In the genomic region with DNA sequence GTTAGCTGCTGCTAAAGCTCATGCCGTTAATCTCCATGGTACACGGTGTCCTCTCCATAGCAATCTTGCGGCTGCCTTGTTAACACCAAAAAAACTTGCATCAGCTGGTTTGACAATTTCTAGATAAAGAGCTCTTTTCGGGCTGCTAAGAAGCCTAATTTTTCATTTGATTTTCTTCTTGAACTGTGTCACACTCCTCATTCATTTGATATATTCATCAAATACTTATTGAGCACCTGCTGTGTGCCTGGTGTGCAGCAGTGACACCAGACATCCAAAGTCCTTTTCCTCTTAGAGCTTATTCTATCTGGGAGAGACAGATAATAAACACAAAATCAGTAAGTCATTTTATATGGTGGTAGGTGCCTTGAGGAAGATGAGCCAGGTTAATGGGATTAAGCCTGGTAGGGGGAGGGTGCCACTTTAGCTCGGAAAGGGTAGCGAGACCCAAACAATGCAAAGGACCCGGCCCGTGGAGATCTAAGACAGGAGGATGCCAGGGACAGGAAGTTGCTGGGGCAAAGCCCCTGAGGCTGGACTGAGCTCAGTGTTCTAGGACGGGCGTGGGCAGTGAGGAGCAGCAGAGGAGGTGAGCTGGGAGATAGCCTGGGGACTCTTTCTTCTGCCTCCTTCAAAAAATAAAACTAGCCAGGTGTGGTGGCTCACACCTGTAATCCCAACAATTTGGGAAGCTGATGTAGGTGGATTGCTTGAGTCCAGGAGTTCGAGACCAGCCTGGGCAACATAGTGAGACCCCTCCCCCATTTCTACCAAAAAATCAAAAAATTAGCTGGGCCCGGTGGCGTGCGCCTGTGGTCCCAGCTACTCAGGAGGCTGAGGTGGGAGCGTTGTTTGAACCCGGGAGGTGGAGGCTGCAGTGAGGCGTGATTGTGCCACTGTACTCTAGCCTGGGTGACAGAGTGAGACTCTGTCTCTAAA, we compare ENCODE assay signal across 1 cellular context.
TF ChIP-seq lines count a peak whose summit lies in the region.

No MANE protein-coding gene starts in this region.

TF ChIP-seq in HEK293, 187 proteins besides CTCF, POLR2A, EP300 and RAD21 (continued from another document and continues in another):
- TF ChIP-seq ZNF112 (tag by site-specific recombination; IDR thresholded peaks at IDR 0.05) (no peak), YY1 (tag by site-specific recombination; IDR thresholded peaks at IDR 0.05) (no peak), ZNF514 (tag by site-specific recombination; IDR thresholded peaks at IDR 0.05) (no peak), ZNF48 (tag by site-specific recombination; IDR thresholded peaks at IDR 0.05) (no peak), ZNF548 (tag by site-specific recombination; IDR thresholded peaks at IDR 0.05) (no peak), ZNF776 (tag by site-specific recombination; IDR thresholded peaks at IDR 0.05; ENCODE audit: borderline replicate concordance) (no peak), REPIN1 (tag by site-specific recombination; IDR thresholded peaks at IDR 0.05; ENCODE audit: low read depth) (no peak), RBAK (tag by site-specific recombination; IDR thresholded peaks at IDR 0.05) (no peak), ZNF544 (tag by site-specific recombination; IDR thresholded peaks at IDR 0.05) (no peak), IKZF3 (tag by site-specific recombination; IDR thresholded peaks at IDR 0.05) (no peak), ZSCAN16 (tag by site-specific recombination; IDR thresholded peaks at IDR 0.05) (no peak), ZNF529 (tag by site-specific recombination; IDR thresholded peaks at IDR 0.05; ENCODE audit: insufficient replicate concordance) (no peak), PRDM1 (tag by site-specific recombination; IDR thresholded peaks at IDR 0.05) (no peak), ZNF223 (tag by site-specific recombination; IDR thresholded peaks at IDR 0.05) (no peak), ZNF335 (tag by site-specific recombination; conservative IDR thresholded peaks at IDR 0.05) (peak; percentile 12; the same call in 1 of the 2 replicates), KLF7 (tag by site-specific recombination; IDR thresholded peaks at IDR 0.05; ENCODE audit: borderline replicate concordance) (no peak), KLF8 (tag by site-specific recombination; IDR thresholded peaks at IDR 0.05) (no peak), ZNF146 (tag by site-specific recombination; IDR thresholded peaks at IDR 0.05) (no peak), ZNF114 (tag by site-specific recombination; IDR thresholded peaks at IDR 0.05) (no peak), SP7 (tag by site-specific recombination; IDR thresholded peaks at IDR 0.05) (no peak), ZNF426 (tag by site-specific recombination; IDR thresholded peaks at IDR 0.05) (no peak), ZNF184 (tag by site-specific recombination; IDR thresholded peaks at IDR 0.05) (no peak), ZNF660 (tag by site-specific recombination; IDR thresholded peaks at IDR 0.05) (no peak; the same call in 1 of the 2 replicates), ZNF558 (tag by site-specific recombination; IDR thresholded peaks at IDR 0.05) (peak; percentile 27; the same call in 1 of the 2 replicates), ZNF658 (tag by site-specific recombination; IDR thresholded peaks at IDR 0.05) (no peak), MYNN (tag by site-specific recombination; IDR thresholded peaks at IDR 0.05; ENCODE audit: borderline replicate concordance) (no peak), ZNF654 (tag by site-specific recombination; IDR thresholded peaks at IDR 0.05; ENCODE audit: low read depth) (no peak), ZNF624 (tag by site-specific recombination; IDR thresholded peaks at IDR 0.05) (no peak), ZSCAN30 (tag by site-specific recombination; IDR thresholded peaks at IDR 0.05) (no peak), BCL11A (tag by site-specific recombination; IDR thresholded peaks at IDR 0.05; ENCODE audit: low read depth) (no peak), ZNF76 (tag by site-specific recombination; IDR thresholded peaks at IDR 0.05; ENCODE audit: borderline replicate concordance, low read depth) (no peak), ZSCAN23 (tag by site-specific recombination; IDR thresholded peaks at IDR 0.05) (no peak), MEIS1 (CRISPR knock-in tag; IDR thresholded peaks at IDR 0.05; ENCODE audit: borderline replicate concordance) (no peak), ZBTB7A (tag by site-specific recombination; IDR thresholded peaks at IDR 0.05; ENCODE audit: low read depth) (no peak), ZNF16 (tag by site-specific recombination; IDR thresholded peaks at IDR 0.05; ENCODE audit: low read depth) (no peak), KLF1 (tag by site-specific recombination; IDR thresholded peaks at IDR 0.05) (no peak), SP2 (tag by site-specific recombination; IDR thresholded peaks at IDR 0.05) (no peak), EGR2 (tag by site-specific recombination; IDR thresholded peaks at IDR 0.05; ENCODE audit: low read depth) (0 out of 2 replicates have a peak, but pooled peaks have one; percentile 19), ZNF10 (tag by site-specific recombination; IDR thresholded peaks at IDR 0.05) (no peak), ZNF433 (tag by site-specific recombination; IDR thresholded peaks at IDR 0.05; ENCODE audit: low read depth) (no peak), ZNF23 (tag by site-specific recombination; IDR thresholded peaks at IDR 0.05; ENCODE audit: borderline replicate concordance) (no peak)
- TF ChIP-seq, protein P1, sequence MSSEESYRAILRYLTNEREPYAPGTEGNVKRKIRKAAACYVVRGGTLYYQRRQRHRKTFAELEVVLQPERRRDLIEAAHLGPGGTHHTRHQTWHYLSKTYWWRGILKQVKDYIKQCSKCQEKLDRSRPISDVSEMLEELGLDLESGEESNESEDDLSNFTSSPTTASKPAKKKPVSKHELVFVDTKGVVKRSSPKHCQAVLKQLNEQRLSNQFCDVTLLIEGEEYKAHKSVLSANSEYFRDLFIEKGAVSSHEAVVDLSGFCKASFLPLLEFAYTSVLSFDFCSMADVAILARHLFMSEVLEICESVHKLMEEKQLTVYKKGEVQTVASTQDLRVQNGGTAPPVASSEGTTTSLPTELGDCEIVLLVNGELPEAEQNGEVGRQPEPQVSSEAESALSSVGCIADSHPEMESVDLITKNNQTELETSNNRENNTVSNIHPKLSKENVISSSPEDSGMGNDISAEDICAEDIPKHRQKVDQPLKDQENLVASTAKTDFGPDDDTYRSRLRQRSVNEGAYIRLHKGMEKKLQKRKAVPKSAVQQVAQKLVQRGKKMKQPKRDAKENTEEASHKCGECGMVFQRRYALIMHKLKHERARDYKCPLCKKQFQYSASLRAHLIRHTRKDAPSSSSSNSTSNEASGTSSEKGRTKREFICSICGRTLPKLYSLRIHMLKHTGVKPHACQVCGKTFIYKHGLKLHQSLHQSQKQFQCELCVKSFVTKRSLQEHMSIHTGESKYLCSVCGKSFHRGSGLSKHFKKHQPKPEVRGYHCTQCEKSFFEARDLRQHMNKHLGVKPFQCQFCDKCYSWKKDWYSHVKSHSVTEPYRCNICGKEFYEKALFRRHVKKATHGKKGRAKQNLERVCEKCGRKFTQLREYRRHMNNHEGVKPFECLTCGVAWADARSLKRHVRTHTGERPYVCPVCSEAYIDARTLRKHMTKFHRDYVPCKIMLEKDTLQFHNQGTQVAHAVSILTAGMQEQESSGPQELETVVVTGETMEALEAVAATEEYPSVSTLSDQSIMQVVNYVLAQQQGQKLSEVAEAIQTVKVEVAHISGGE (tag by site-specific recombination; conservative IDR thresholded peaks at IDR 0.05; ENCODE audit: low read depth) = no peak
- TF ChIP-seq, protein P2, sequence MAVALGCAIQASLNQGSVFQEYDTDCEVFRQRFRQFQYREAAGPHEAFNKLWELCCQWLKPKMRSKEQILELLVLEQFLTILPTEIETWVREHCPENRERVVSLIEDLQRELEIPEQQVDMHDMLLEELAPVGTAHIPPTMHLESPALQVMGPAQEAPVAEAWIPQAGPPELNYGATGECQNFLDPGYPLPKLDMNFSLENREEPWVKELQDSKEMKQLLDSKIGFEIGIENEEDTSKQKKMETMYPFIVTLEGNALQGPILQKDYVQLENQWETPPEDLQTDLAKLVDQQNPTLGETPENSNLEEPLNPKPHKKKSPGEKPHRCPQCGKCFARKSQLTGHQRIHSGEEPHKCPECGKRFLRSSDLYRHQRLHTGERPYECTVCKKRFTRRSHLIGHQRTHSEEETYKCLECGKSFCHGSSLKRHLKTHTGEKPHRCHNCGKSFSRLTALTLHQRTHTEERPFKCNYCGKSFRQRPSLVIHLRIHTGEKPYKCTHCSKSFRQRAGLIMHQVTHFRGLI (tag by site-specific recombination; IDR thresholded peaks at IDR 0.05) = no peak
- TF ChIP-seq, protein P3, sequence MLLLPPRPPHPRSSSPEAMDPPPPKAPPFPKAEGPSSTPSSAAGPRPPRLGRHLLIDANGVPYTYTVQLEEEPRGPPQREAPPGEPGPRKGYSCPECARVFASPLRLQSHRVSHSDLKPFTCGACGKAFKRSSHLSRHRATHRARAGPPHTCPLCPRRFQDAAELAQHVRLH (tag by site-specific recombination; IDR thresholded peaks at IDR 0.05) = no peak
- TF ChIP-seq, protein P4, sequence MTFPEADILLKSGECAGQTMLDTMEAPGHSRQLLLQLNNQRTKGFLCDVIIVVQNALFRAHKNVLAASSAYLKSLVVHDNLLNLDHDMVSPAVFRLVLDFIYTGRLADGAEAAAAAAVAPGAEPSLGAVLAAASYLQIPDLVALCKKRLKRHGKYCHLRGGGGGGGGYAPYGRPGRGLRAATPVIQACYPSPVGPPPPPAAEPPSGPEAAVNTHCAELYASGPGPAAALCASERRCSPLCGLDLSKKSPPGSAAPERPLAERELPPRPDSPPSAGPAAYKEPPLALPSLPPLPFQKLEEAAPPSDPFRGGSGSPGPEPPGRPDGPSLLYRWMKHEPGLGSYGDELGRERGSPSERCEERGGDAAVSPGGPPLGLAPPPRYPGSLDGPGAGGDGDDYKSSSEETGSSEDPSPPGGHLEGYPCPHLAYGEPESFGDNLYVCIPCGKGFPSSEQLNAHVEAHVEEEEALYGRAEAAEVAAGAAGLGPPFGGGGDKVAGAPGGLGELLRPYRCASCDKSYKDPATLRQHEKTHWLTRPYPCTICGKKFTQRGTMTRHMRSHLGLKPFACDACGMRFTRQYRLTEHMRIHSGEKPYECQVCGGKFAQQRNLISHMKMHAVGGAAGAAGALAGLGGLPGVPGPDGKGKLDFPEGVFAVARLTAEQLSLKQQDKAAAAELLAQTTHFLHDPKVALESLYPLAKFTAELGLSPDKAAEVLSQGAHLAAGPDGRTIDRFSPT (tag by site-specific recombination; IDR thresholded peaks at IDR 0.05) = no peak
- TF ChIP-seq, protein P5, sequence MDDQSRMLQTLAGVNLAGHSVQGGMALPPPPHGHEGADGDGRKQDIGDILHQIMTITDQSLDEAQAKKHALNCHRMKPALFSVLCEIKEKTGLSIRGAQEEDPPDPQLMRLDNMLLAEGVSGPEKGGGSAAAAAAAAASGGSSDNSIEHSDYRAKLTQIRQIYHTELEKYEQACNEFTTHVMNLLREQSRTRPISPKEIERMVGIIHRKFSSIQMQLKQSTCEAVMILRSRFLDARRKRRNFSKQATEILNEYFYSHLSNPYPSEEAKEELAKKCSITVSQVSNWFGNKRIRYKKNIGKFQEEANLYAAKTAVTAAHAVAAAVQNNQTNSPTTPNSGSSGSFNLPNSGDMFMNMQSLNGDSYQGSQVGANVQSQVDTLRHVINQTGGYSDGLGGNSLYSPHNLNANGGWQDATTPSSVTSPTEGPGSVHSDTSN (CRISPR knock-in tag; IDR thresholded peaks at IDR 0.05) = no peak
- TF ChIP-seq, protein P6, sequence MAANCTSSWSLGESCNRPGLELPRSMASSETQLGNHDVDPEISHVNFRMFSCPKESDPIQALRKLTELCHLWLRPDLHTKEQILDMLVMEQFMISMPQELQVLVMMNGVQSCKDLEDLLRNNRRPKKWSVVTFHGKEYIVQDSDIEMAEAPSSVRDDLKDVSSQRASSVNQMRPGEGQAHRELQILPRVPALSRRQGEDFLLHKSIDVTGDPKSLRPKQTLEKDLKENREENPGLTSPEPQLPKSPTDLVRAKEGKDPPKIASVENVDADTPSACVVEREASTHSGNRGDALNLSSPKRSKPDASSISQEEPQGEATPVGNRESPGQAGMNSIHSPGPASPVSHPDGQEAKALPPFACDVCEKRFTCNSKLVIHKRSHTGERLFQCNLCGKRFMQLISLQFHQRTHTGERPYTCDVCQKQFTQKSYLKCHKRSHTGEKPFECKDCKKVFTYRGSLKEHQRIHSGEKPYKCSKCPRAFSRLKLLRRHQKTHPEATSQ (tag by site-specific recombination; IDR thresholded peaks at IDR 0.05) = no peak
- TF ChIP-seq, protein P7, sequence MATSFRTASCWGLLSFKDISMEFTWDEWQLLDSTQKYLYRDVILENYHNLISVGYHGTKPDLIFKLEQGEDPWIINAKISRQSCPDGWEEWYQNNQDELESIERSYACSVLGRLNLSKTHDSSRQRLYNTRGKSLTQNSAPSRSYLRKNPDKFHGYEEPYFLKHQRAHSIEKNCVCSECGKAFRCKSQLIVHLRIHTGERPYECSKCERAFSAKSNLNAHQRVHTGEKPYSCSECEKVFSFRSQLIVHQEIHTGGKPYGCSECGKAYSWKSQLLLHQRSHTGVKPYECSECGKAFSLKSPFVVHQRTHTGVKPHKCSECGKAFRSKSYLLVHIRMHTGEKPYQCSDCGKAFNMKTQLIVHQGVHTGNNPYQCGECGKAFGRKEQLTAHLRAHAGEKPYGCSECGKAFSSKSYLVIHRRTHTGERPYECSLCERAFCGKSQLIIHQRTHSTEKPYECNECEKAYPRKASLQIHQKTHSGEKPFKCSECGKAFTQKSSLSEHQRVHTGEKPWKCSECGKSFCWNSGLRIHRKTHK (tag by site-specific recombination; IDR thresholded peaks at IDR 0.05) = no peak
- TF ChIP-seq, protein P8, sequence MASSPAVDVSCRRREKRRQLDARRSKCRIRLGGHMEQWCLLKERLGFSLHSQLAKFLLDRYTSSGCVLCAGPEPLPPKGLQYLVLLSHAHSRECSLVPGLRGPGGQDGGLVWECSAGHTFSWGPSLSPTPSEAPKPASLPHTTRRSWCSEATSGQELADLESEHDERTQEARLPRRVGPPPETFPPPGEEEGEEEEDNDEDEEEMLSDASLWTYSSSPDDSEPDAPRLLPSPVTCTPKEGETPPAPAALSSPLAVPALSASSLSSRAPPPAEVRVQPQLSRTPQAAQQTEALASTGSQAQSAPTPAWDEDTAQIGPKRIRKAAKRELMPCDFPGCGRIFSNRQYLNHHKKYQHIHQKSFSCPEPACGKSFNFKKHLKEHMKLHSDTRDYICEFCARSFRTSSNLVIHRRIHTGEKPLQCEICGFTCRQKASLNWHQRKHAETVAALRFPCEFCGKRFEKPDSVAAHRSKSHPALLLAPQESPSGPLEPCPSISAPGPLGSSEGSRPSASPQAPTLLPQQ (tag by site-specific recombination; IDR thresholded peaks at IDR 0.05) = no peak
- TF ChIP-seq, protein P9, sequence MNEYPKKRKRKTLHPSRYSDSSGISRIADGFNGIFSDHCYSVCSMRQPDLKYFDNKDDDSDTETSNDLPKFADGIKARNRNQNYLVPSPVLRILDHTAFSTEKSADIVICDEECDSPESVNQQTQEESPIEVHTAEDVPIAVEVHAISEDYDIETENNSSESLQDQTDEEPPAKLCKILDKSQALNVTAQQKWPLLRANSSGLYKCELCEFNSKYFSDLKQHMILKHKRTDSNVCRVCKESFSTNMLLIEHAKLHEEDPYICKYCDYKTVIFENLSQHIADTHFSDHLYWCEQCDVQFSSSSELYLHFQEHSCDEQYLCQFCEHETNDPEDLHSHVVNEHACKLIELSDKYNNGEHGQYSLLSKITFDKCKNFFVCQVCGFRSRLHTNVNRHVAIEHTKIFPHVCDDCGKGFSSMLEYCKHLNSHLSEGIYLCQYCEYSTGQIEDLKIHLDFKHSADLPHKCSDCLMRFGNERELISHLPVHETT (tag by site-specific recombination; IDR thresholded peaks at IDR 0.05) = no peak
